In genomic region chr7:100081535-100082102, GRCh38 we compare ENCODE assay signal across 8 cellular contexts. TPM values are rescaled to one million over a fixed set of nuclear protein-coding genes. Genes with fewer than 3 reads are reported as not detected.
DNase-seq lines count a peak whose midpoint lies in the region; ATAC-seq and TF ChIP-seq lines count a peak whose summit lies in the region.

Gene ZNF3 (minus strand): TSS chr7:100081723. CDS start chr7:100077357, 4,366 bp downstream.

- H3K9me3 ChIP-seq in Loucy (ENCODE audit: insufficient read depth, low read depth, low read length) = no peaks in the 10 kb centered on the region

- TF ChIP-seq POLR2A in Raji (IDR thresholded peaks at IDR 0.05; ENCODE audit: insufficient read depth, low read depth, low read length) = peak; percentile 90

- H3K4me3 ChIP-seq in H7 (ENCODE audit: insufficient read depth, low read depth, low read length) (peak within 1 kb of the TSS; percentile 91), Loucy (ENCODE audit: low read length, poor library complexity, severe bottlenecking) (peak within 1 kb of the TSS; percentile 95)

- H2AFZ ChIP-seq in Loucy (ENCODE audit: low read length) = peak within 1 kb of the TSS; percentile 60

- H3K36me3 Mint-ChIP-seq in natural killer cell = no peaks in the 10 kb centered on the region

- DNase-seq in G401 (ENCODE audit: low spot score) (peak; percentile 99), H7 (peak; percentile 97), fibroblast of peridontal ligament (ENCODE audit: extremely low read depth) (peak; percentile 99), natural killer cell (peak; percentile 98)
- peak; percentile 95 for DNase-seq in activated T-helper 9 cell treated with anti-CD3 and anti-CD28 coated beads, Interleukin-2, amount 50 U/mL, for 16 hours (ENCODE audit: low read depth)
- peak; percentile 98 for DNase-seq in stimulated activated naive CD4-positive, alpha-beta T cell treated with Interleukin-2 at 50 U/mL for 16 hours (lab: John Stamatoyannopoulos, UW)

- peak within 1 kb of the TSS; percentile 97 for H3K9ac ChIP-seq in Loucy (ENCODE audit: low read depth, low read length, poor library complexity, severe bottlenecking)

- peaks cover 16% of the 10 kb centered on the region for H3K4me1 ChIP-seq in Loucy (ENCODE audit: insufficient read depth, low read length, poor library complexity, severe bottlenecking)

- H3K4me3 Mint-ChIP-seq in natural killer cell = peak within 1 kb of the TSS; percentile 90

- H3K27ac Mint-ChIP-seq in natural killer cell = peak within 1 kb of the TSS; percentile 77 to 83

- peaks cover 42% of the 10 kb centered on the region for H4K20me1 ChIP-seq in Loucy (ENCODE audit: insufficient read depth, low read length, poor library complexity, severe bottlenecking)

- peaks cover 46% of the 10 kb centered on the region for H3K79me2 ChIP-seq in Loucy (ENCODE audit: insufficient read depth, low read length)

- H3K27me3 ChIP-seq in H7 (ENCODE audit: control insufficient read depth, insufficient read depth, low read length) = no peaks in the 10 kb centered on the region
- no peaks in the 10 kb centered on the region for H3K27me3 ChIP-seq in Loucy (ENCODE audit: insufficient read depth, low read length, poor library complexity, severe bottlenecking)

- no peaks in the 10 kb centered on the region for H3K9me2 ChIP-seq in Loucy (replicated peaks; ENCODE audit: low read depth, low read length)

- no peaks in the 10 kb centered on the region for H3K27me3 Mint-ChIP-seq in natural killer cell (ENCODE audit: low read depth in 2 of 2)

- in situ Hi-C loops in G401 (cut with HindIII; ENCODE audit: low sequenced_read_pairs) = no loop called here

- no peaks in the 10 kb centered on the region for H3K9me3 Mint-ChIP-seq in natural killer cell

- H3K4me2 ChIP-seq in Loucy (ENCODE audit: low read depth, low read length, poor library complexity, severe bottlenecking) = peak within 1 kb of the TSS; percentile 82

- intact Hi-C loops in natural killer cell (cut with micrococcal nuclease) = loop anchor here (1.0 to 5.0 kb wide), 6 partner anchors 19 to 140 kb away; partner anchors contain the start of genes CNPY4, TAF6 and ZSCAN21

- H3K4me1 Mint-ChIP-seq in natural killer cell = peaks cover 20 to 34% of the 10 kb centered on the region in 2 donors

- H3K36me3 ChIP-seq in H7 (replicated peaks; ENCODE audit: control insufficient read depth, insufficient read depth, low read length) (peaks cover 20% of the 10 kb centered on the region), Loucy (ENCODE audit: insufficient read depth, low read length) (peaks cover 15% of the 10 kb centered on the region; the same call in 1 of the 2 replicates)

- peak; percentile 80 to 93 (median 82) for ATAC-seq in natural killer cell

- no peaks in the 10 kb centered on the region for H3F3A ChIP-seq in Loucy (ENCODE audit: low read depth)

- TF ChIP-seq CTCF in Loucy (conservative IDR thresholded peaks at IDR 0.05; ENCODE audit: low read length) (peak; percentile 77), natural killer cell (IDR thresholded peaks at IDR 0.05) (peak; percentile 96)

RNA-seq across cellular contexts. Expression of gene ZNF3, which starts in this region (rescaled TPM):
- total RNA-seq in G401 (2014; rRNA removed; shearing (Covaris generic)) = 29.9 and 38.7 TPM in 2 replicates
- total RNA-seq in H7 (2014; rRNA removed; shearing (Covaris generic)) = 40.8 and 51.0 TPM in 2 replicates
- total RNA-seq in natural killer cell = 10 to 100 TPM; 37.8 to 51.6 (median 49.0) TPM

Comparison
In these comparisons a context has a peak if more than half of its experiments do, and no peak if none do; other contexts are left out.
1. Peak in every context shown above with its lines: DNase-seq, ATAC-seq and H3K4me3 ChIP-seq.